22 cellular contexts compared by ENCODE assay signal in genomic region chr4:97498875-97499274, GRCh38.
DNase-seq lines count a peak whose midpoint lies in the region; ATAC-seq and TF ChIP-seq lines count a peak whose summit lies in the region.
"Had no signal": no experiment of that assay in that cellular context is flagged by ENCODE, and none has a peak within 500 bp of the region (broad histone marks: within the 10 kb centered on the region; RNA-seq: fewer than 3 reads in every experiment).

No MANE protein-coding gene starts in this region.

- DNase-seq in M059J (ENCODE audit: low read depth) = peak; percentile 64
- DNase-seq in astrocyte of the spinal cord (ENCODE audit: low read depth, low spot score) = peak; percentile 87
- peak; percentile 15 for DNase-seq in iPS-NIHi7 (ENCODE audit: extremely low spot score)
- peak; percentile 0 for DNase-seq in stromal cell of bone marrow (ENCODE audit: low read depth)
- no peak for DNase-seq in foreskin melanocyte
- no peak for DNase-seq in NCI-H2029 treated with DMSO at 0.1 percent for 48 hours (lab: John Stamatoyannopoulos, UW)
- DNase-seq: activated naive CD4-positive, alpha-beta T cell treated with anti-CD3 and anti-CD28 coated beads, Interleukin-2, amount 10 ng/mL, durations not matched to agents 7 days and 5 days; CD4-positive, CD25-positive, alpha-beta regulatory T cell; central memory CD4-positive, alpha-beta T cell; EL; heart right ventricle; left ventricle myocardium superior; natural killer cell; NCI-H1436 treated with DMSO at 0.1 percent for 48 hours; NCI-H510A treated with DMSO at 0.1 percent for 48 hours; right cardiac atrium; stimulated activated CD4-positive, alpha-beta T cell treated with anti-CD3 and anti-CD28 coated beads, Interleukin-2, amount 100 ng/mL, for 48 hours; upper lobe of right lung had no signal

- no peak overlapping the region for H3K4me3 ChIP-seq in astrocyte of the spinal cord (ENCODE audit: low read depth, low read length)
- H3K4me3 ChIP-seq: GM12878, heart right ventricle, upper lobe of right lung had no signal

- in situ Hi-C loops in astrocyte of the spinal cord (cut with HindIII; ENCODE audit: low sequenced_read_pairs) = no loop called here

- no peak for TF ChIP-seq CTCF in astrocyte of the spinal cord (IDR thresholded peaks at IDR 0.05; ENCODE audit: low read depth, low read length)

- ATAC-seq in HG03097 (IDR thresholded peaks at IDR 0.05; ENCODE audit: low FRiP score, unreplicated experiment) = no peak
- no peak for ATAC-seq in GM21717 (IDR thresholded peaks at IDR 0.05; ENCODE audit: unreplicated experiment)
- ATAC-seq: activated CD4-positive, CD25-positive, alpha-beta regulatory T cell treated with anti-CD3 and anti-CD28 coated beads, Interleukin-2, amount 50 U/mL, for 24 hours; GM12878; heart right ventricle; left ventricle myocardium superior; natural killer cell; right cardiac atrium; upper lobe of right lung had no signal

Comparison
In these comparisons a context has a peak if more than half of its experiments do, and no peak if none do; other contexts are left out.
1. DNase-seq: peak in M059J (single experiment), astrocyte of the spinal cord (single experiment), iPS-NIHi7 (single experiment) and stromal cell of bone marrow (single experiment); none in foreskin melanocyte (single experiment) and NCI-H2029 treated with DMSO at 0.1 percent for 48 hours (single experiment).